19 cellular contexts compared by ENCODE assay signal in genomic region chr4:24321637-24322036, GRCh38.
A peak's percentile ranks its signal among the peaks of the same experiment; 100 is the strongest.
DNase-seq lines count a peak whose midpoint lies in the region; ATAC-seq and TF ChIP-seq lines count a peak whose summit lies in the region.
"Had no signal": no experiment of that assay in that cellular context is flagged by ENCODE, and none has a peak within 500 bp of the region (broad histone marks: within the 10 kb centered on the region; RNA-seq: fewer than 3 reads in every experiment).

No MANE protein-coding gene starts in this region.

- H3K36me3 Mint-ChIP-seq in GM23338 (ENCODE audit: low read depth) (peaks cover 3% of the 10 kb centered on the region; the same call in 1 of the 3 replicates), neural progenitor cell (no peaks in the 10 kb centered on the region)
- H3K36me3 Mint-ChIP-seq: activated CD4-positive, alpha-beta memory T cell treated with anti-CD3 and anti-CD28 coated beads for 36 hours; CD8-positive, alpha-beta T cell had no signal

- no peaks in the 10 kb centered on the region for H3K9me3 Mint-ChIP-seq in GM23338
- H3K9me3 Mint-ChIP-seq in neural progenitor cell = no peaks in the 10 kb centered on the region
- H3K9me3 Mint-ChIP-seq: activated CD4-positive, alpha-beta memory T cell treated with anti-CD3 and anti-CD28 coated beads for 36 hours; CD8-positive, alpha-beta T cell; nephron progenitor cell; stimulated activated naive CD8-positive, alpha-beta T cell treated with anti-CD3 and anti-CD28 coated beads, Interleukin-15, Interleukin-2, amounts not matched to agents 100 ng/mL and 50 ng/mL, for 24 hours had no signal

- H3K4me3 Mint-ChIP-seq in GM23338 (peak overlapping the region; percentile 59), neural progenitor cell (peak overlapping the region; percentile 68)
- H3K4me3 Mint-ChIP-seq: activated CD4-positive, alpha-beta memory T cell treated with anti-CD3 and anti-CD28 coated beads for 36 hours; CD8-positive, alpha-beta T cell; nephron progenitor cell; stimulated activated naive CD8-positive, alpha-beta T cell treated with anti-CD3 and anti-CD28 coated beads, Interleukin-15, Interleukin-2, amounts not matched to agents 100 ng/mL and 50 ng/mL, for 24 hours had no signal

- H2AFZ ChIP-seq in GM23338 = no peak overlapping the region
- H2AFZ ChIP-seq in neural progenitor cell (replicated peaks) = no peak overlapping the region

- H3K9ac ChIP-seq in neural progenitor cell = no peak overlapping the region

- no peak for TF ChIP-seq EP300 in stomach (IDR thresholded peaks at IDR 0.05)

- peaks cover 14% of the 10 kb centered on the region for H3K27me3 Mint-ChIP-seq in GM23338 (ENCODE audit: insufficient read depth, low read depth, poor library complexity)
- H3K27me3 Mint-ChIP-seq in neural progenitor cell (ENCODE audit: insufficient read depth, low read depth) = peaks cover 7% of the 10 kb centered on the region
- H3K27me3 Mint-ChIP-seq: stimulated activated naive CD8-positive, alpha-beta T cell treated with anti-CD3 and anti-CD28 coated beads, Interleukin-15, Interleukin-2, amounts not matched to agents 100 ng/mL and 50 ng/mL, for 24 hours had no signal

- peak; percentile 85 for ATAC-seq in GM23338
- no peak for ATAC-seq in GM21737 (IDR thresholded peaks at IDR 0.05; ENCODE audit: unreplicated experiment)
- ATAC-seq: CD8-positive, alpha-beta T cell had no signal

- H3K9me2 ChIP-seq in GM23338 (ENCODE audit: insufficient read depth) = no peaks in the 10 kb centered on the region

- H3K4me1 ChIP-seq in GM23338 (ENCODE audit: insufficient read depth) = peaks cover 52% of the 10 kb centered on the region
- H3K4me1 ChIP-seq in neural progenitor cell = peaks cover 42% of the 10 kb centered on the region
- H3K4me1 ChIP-seq in stomach = peaks cover 0 to 4% (median 0%) of the 10 kb centered on the region in 4 donors
- no peaks in the 10 kb centered on the region for H3K4me1 ChIP-seq in spleen

- H3K27ac Mint-ChIP-seq in GM23338 (peak overlapping the region; percentile 65; the same call in 1 of the 2 replicates), neural progenitor cell (peak overlapping the region; percentile 20)
- H3K27ac Mint-ChIP-seq: activated CD4-positive, alpha-beta memory T cell treated with anti-CD3 and anti-CD28 coated beads for 36 hours; CD8-positive, alpha-beta T cell; nephron progenitor cell; stimulated activated naive CD8-positive, alpha-beta T cell treated with anti-CD3 and anti-CD28 coated beads, Interleukin-15, Interleukin-2, amounts not matched to agents 100 ng/mL and 50 ng/mL, for 24 hours had no signal

- H4K20me1 ChIP-seq in GM23338 (replicated peaks; ENCODE audit: insufficient read depth) (no peaks in the 10 kb centered on the region), neural progenitor cell (ENCODE audit: low read depth) (no peaks in the 10 kb centered on the region)

- no peak for TF ChIP-seq CTCF in GM23338 (conservative IDR thresholded peaks at IDR 0.05; ENCODE audit: low read depth in 2 of 2)
- TF ChIP-seq CTCF in neural progenitor cell (IDR thresholded peaks at IDR 0.05) = no peak
- TF ChIP-seq CTCF in stomach (IDR thresholded peaks at IDR 0.05) = no peak
- TF ChIP-seq CTCF in spleen (IDR thresholded peaks at IDR 0.05 in 8 of 11, conservative IDR thresholded peaks at IDR 0.05 in 3 of 11) = no peak

- H3K4me1 Mint-ChIP-seq in GM23338 (peaks cover 83% of the 10 kb centered on the region), neural progenitor cell (peaks cover 68% of the 10 kb centered on the region)
- H3K4me1 Mint-ChIP-seq: nephron progenitor cell had no signal

- H3K79me2 ChIP-seq in GM23338 (replicated peaks; ENCODE audit: insufficient read depth) (peaks cover 37% of the 10 kb centered on the region), neural progenitor cell (ENCODE audit: low read depth) (peaks cover 28% of the 10 kb centered on the region)

- H3K9me3 ChIP-seq in neural progenitor cell (ENCODE audit: low read depth) (no peaks in the 10 kb centered on the region), stomach (no peaks in the 10 kb centered on the region), spleen (no peaks in the 10 kb centered on the region)

- no peak for TF ChIP-seq POLR2A in stomach (IDR thresholded peaks at IDR 0.05)
- TF ChIP-seq POLR2A in spleen (IDR thresholded peaks at IDR 0.05) = no peak

- H3F3A ChIP-seq in GM23338 (replicated peaks; ENCODE audit: low read depth) (no peaks in the 10 kb centered on the region; the same call in 1 of the 2 replicates), neural progenitor cell (ENCODE audit: low read depth) (peaks cover 28% of the 10 kb centered on the region)

- DNase-seq in GM23338 (ENCODE audit: low spot score) = peak; percentile 88
- peak; percentile 20 for DNase-seq in astrocyte of the hippocampus (ENCODE audit: low read depth, low spot score)
- DNase-seq in iPS DF 19.7 (ENCODE audit: low read depth, low spot score) = peak; percentile 75
- DNase-seq in neural progenitor cell (ENCODE audit: low spot score) = peak; percentile 96
- no peak for DNase-seq in stomach
- no peak for DNase-seq in stimulated activated naive CD4-positive, alpha-beta T cell treated with Interleukin-2 at 50 U/mL for 16 hours (lab: John Stamatoyannopoulos, UW)
- DNase-seq in spleen = no peak
- DNase-seq: activated CD4-positive, alpha-beta memory T cell treated with anti-CD3 and anti-CD28 coated beads for 36 hours; activated naive CD4-positive, alpha-beta T cell treated with Interleukin-2 at 50 U/mL for 16 hours; CD8-positive, alpha-beta T cell; DMS79 treated with DMSO at 0.1 percent for 48 hours; erythroblast; kidney glomerular epithelial cell; NCI-H2029; NCI-H510A treated with DMSO at 0.1 percent for 48 hours; nephron progenitor cell; SHP77 treated with DMSO at 0.1 percent for 48 hours had no signal

- H3K27ac ChIP-seq in GM23338 (ENCODE audit: low read depth) (peak overlapping the region; percentile 33), neural progenitor cell (peak overlapping the region; percentile 79), stomach (no peak overlapping the region), spleen (no peak overlapping the region)

- 62 to 75% (median 68%) methylated on average over 5 of the region's 5 CpGs for WGBS in stomach, 5 donors
- WGBS in spleen, 5 donors = 37 to 47% (median 46%) methylated on average over 5 of the region's 5 CpGs

- H3K4me2 ChIP-seq in GM23338 = peak overlapping the region; percentile 72
- peak overlapping the region; percentile 88 for H3K4me2 ChIP-seq in neural progenitor cell

- H3K4me3 ChIP-seq in GM23338 = peak overlapping the region; percentile 65
- H3K4me3 ChIP-seq in neural progenitor cell = peak overlapping the region; percentile 43
- H3K4me3 ChIP-seq in stomach = no peak overlapping the region
- no peak overlapping the region for H3K4me3 ChIP-seq in spleen

- intact Hi-C loops in stomach (cut with DNase I; ENCODE audit: low total_unique reads) (no loop called here), spleen (cut with DNase I; ENCODE audit: low total_unique reads) (no loop called here)

- no peaks in the 10 kb centered on the region for H3K36me3 ChIP-seq in GM23338 (ENCODE audit: insufficient read depth)
- no peaks in the 10 kb centered on the region for H3K36me3 ChIP-seq in neural progenitor cell
- no peaks in the 10 kb centered on the region for H3K36me3 ChIP-seq in stomach
- no peaks in the 10 kb centered on the region for H3K36me3 ChIP-seq in spleen

- no peaks in the 10 kb centered on the region for H3K27me3 ChIP-seq in GM23338 (ENCODE audit: insufficient read depth)
- H3K27me3 ChIP-seq in neural progenitor cell = no peaks in the 10 kb centered on the region
- H3K27me3 ChIP-seq in stomach = no peaks in the 10 kb centered on the region
- no peaks in the 10 kb centered on the region for H3K27me3 ChIP-seq in spleen (replicated peaks in 1 of 7)

TF ChIP-seq in GM23338, 12 proteins besides CTCF, POLR2A, EP300 and RAD21:
- TF ChIP-seq ETS1 (IDR thresholded peaks at IDR 0.05) = no peak
- TF ChIP-seq NANOG (IDR thresholded peaks at IDR 0.05; ENCODE audit: borderline replicate concordance) = peak; percentile 85

Comparison
In these comparisons a context has a peak if more than half of its experiments do, and no peak if none do; other contexts are left out.
1. DNase-seq: peak in GM23338 (single experiment), astrocyte of the hippocampus (single experiment), iPS DF 19.7 (single experiment) and neural progenitor cell (single experiment); none in stomach (single experiment), stimulated activated naive CD4-positive, alpha-beta T cell treated with Interleukin-2 at 50 U/mL for 16 hours (single experiment) and spleen (single experiment).
2. H3K27ac ChIP-seq: peak in GM23338 (single experiment) and neural progenitor cell (single experiment); none in stomach (0 of 5) and spleen (0 of 8).
3. H3K4me3 ChIP-seq: peak in GM23338 (single experiment) and neural progenitor cell (single experiment); none in stomach (0 of 4) and spleen (0 of 8).